27 cellular contexts compared by ENCODE assay signal in the genomic region with DNA sequence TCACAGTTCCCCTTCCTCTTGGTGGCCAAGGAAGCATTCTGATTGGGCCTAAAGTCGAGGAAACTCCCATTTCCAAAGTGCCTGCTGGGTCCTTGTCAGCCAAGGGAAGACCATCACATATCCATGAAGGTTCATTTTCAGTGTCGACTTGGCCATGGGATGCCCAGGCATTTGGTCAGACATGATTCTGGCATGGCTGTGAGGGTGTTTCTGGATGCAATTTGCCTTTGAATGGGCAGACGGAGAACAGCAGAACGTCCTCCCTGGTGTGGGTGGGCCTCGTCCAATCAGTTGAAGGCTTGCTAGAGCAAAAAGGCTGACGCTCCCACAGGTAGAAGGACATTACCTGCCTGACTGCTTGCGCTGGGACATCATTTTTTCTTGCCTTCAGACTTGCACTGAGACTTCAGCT. TPM values are rescaled to one million over a fixed set of nuclear protein-coding genes. Genes with fewer than 3 reads are reported as not detected.
A peak's percentile ranks its signal among the peaks of the same experiment; 100 is the strongest.
DNase-seq lines count a peak whose midpoint lies in the region; ATAC-seq, FAIRE-seq and TF ChIP-seq lines count a peak whose summit lies in the region.
"Had no signal": no experiment of that assay in that cellular context is flagged by ENCODE, and none has a peak within 500 bp of the region (broad histone marks: within the 10 kb centered on the region; RNA-seq: fewer than 3 reads in every experiment).

No MANE protein-coding gene starts in this region.

- H2BK20ac ChIP-seq in H9 (ENCODE audit: low read depth, low read length, poor library complexity, severe bottlenecking): no peak overlapping the region

- no peaks in the 10 kb centered on the region for H3K27me3 Mint-ChIP-seq in CD4-positive, alpha-beta T cell
- peaks cover 22% of the 10 kb centered on the region for H3K27me3 Mint-ChIP-seq in H9 (ENCODE audit: low read depth)
- H3K27me3 Mint-ChIP-seq in astrocyte (ENCODE audit: low read depth, unreplicated experiment): no peaks in the 10 kb centered on the region

- H2AK5ac ChIP-seq in H9 (ENCODE audit: insufficient read length, low read length): no peak overlapping the region

- H2AFZ ChIP-seq in H9 (ENCODE audit: low read length) (no peak overlapping the region), astrocyte (ENCODE audit: low read depth, low read length) (no peak overlapping the region)
- H2AFZ ChIP-seq: PC-9 had no signal

- H2BK15ac ChIP-seq in H9 (ENCODE audit: low read depth, low read length): no peak overlapping the region

- WGBS in H9 (ENCODE audit: extremely low coverage, insufficient read length, low lambda C conversion rate): no CpG with 5 or more reads among the region's 7 CpGs

- H3K79me2 ChIP-seq in H9 (ENCODE audit: insufficient read depth, low read length) (no peaks in the 10 kb centered on the region), astrocyte (ENCODE audit: insufficient read depth, low read length) (no peaks in the 10 kb centered on the region)

- H3K4me3 ChIP-seq in astrocyte (ENCODE audit: insufficient read depth, low read depth, low read length): no peak overlapping the region
- H3K4me3 ChIP-seq: breast epithelium, PC-9, right lobe of liver had no signal

- no peak overlapping the region for H3K56ac ChIP-seq in H9 (ENCODE audit: insufficient read length, low read depth, low read length)

- no peak overlapping the region for H2BK5ac ChIP-seq in H9 (ENCODE audit: insufficient read length, low read length)

- CTCF ChIA-PET in CD4-positive, alpha-beta T cell (lab: Charles Lee): interaction anchor here (1.1 to 2.0 kb wide), 3 partner anchors 32 to 512 kb away, joined by 3 to 10 read pairs (median 4); no protein-coding TSS in a partner anchor

- H3K9ac ChIP-seq in H9 (ENCODE audit: extremely low read depth, insufficient read length, low read length) (no peak overlapping the region), astrocyte (ENCODE audit: low read length) (no peak overlapping the region)

- no peak overlapping the region for H3K4me2 ChIP-seq in H9 (ENCODE audit: insufficient read depth, insufficient read length, low read length)
- H3K4me2 ChIP-seq in astrocyte (ENCODE audit: low read length): no peak overlapping the region

- H4K20me1 ChIP-seq in H9 (ENCODE audit: control insufficient read depth, insufficient read depth, insufficient read length) (no peaks in the 10 kb centered on the region), astrocyte (ENCODE audit: insufficient read depth, low read length) (no peaks in the 10 kb centered on the region)

- DNase-seq in CD4-positive, alpha-beta T cell: no peak
- DNase-seq in H9: peak; percentile 18
- DNase-seq in astrocyte (ENCODE audit: low read depth): no peak
- peak; percentile 45 for DNase-seq in mesenteric fat pad (ENCODE audit: low spot score)
- DNase-seq in DMS53 treated with DMSO at 0.1 percent for 48 hours (lab: John Stamatoyannopoulos, UW; ENCODE audit: unreplicated experiment): no peak
- DNase-seq: activated CD4-positive, alpha-beta memory T cell treated with anti-CD3 and anti-CD28 coated beads, Interleukin-2, amount 10 ng/mL, durations not matched to agents 7 days and 5 days; activated gamma-delta T cell treated with Interleukin-2 at 50 U/mL for 16 hours; amniotic stem cell; Calu3; effector CD8-positive, alpha-beta T cell; HFFc6; NCI-H1048; NCI-H1694 treated with DMSO at 0.1 percent for 48 hours; NCI-H526; NK-92 treated with Interleukin-12 subunit alpha and Interleukin-12 subunit beta, amount 100 ng/mL, for 24 hours; PC-9; Right ventricle myocardium superior; stimulated activated CD4-positive, alpha-beta T cell treated with anti-CD3 and anti-CD28 coated beads, Interleukin-12 subunit alpha, Interleukin-12 subunit beta, amount 100 ng/mL, for 4 hours; stimulated activated CD4-positive, alpha-beta T cell treated with anti-CD3 and anti-CD28 coated beads, Interleukin-4, amount 100 ng/mL, for 24 hours had no signal

- no peaks in the 10 kb centered on the region for H3K79me1 ChIP-seq in H9 (ENCODE audit: insufficient read depth, low read depth, low read length, poor library complexity, severe bottlenecking)

- ATAC-seq in CD4-positive, alpha-beta T cell (ENCODE audit: poor library complexity): no peak
- ATAC-seq in SK-N-SH treated with all-trans-retinoic acid at 6 μM for 48 hours (no peak), HG03457 (IDR thresholded peaks at IDR 0.05; ENCODE audit: unreplicated experiment) (no peak)

- no peaks in the 10 kb centered on the region for H3K27me3 ChIP-seq in CD4-positive, alpha-beta T cell (ENCODE audit: control insufficient read depth, insufficient read depth, low read length)
- H3K27me3 ChIP-seq in H9 (ENCODE audit: insufficient read depth, low read length): no peaks in the 10 kb centered on the region
- H3K27me3 ChIP-seq in astrocyte (ENCODE audit: insufficient read depth, low read length): no peaks in the 10 kb centered on the region
- H3K27me3 ChIP-seq: breast epithelium, right lobe of liver had no signal

- no peak overlapping the region for H3T11ph ChIP-seq in H9 (ENCODE audit: low read length)

- no peak for TF ChIP-seq CTCF in CD4-positive, alpha-beta T cell (IDR thresholded peaks at IDR 0.05)
- TF ChIP-seq CTCF in H9 (conservative IDR thresholded peaks at IDR 0.05) (no peak), astrocyte (IDR thresholded peaks at IDR 0.05; ENCODE audit: insufficient read depth, low read depth, low read length) (no peak)

- no peak overlapping the region for H3K27ac ChIP-seq in CD4-positive, alpha-beta T cell (ENCODE audit: low read depth, low read length)
- H3K27ac ChIP-seq in H9 (ENCODE audit: insufficient read length, low read depth, low read length) (no peak overlapping the region), astrocyte (ENCODE audit: low read depth, low read length) (no peak overlapping the region)
- H3K27ac ChIP-seq: breast epithelium, PC-9, right lobe of liver had no signal

- H3K14ac ChIP-seq in H9 (ENCODE audit: insufficient read depth, low read length): no peak overlapping the region

- no peak overlapping the region for H4K5ac ChIP-seq in H9 (ENCODE audit: insufficient read length, low read depth, low read length)

- no peak overlapping the region for H4K8ac ChIP-seq in H9 (replicated peaks; ENCODE audit: insufficient read length, low read depth, low read length)

- H3K4me1 ChIP-seq in H9 (ENCODE audit: insufficient read depth, low read length): no peaks in the 10 kb centered on the region
- peaks cover 2% of the 10 kb centered on the region for H3K4me1 ChIP-seq in astrocyte (ENCODE audit: insufficient read depth, low read length)
- H3K4me1 ChIP-seq: breast epithelium had no signal

- H3K4me3 Mint-ChIP-seq in CD4-positive, alpha-beta T cell: peak overlapping the region; percentile 49
- no peak overlapping the region for H3K4me3 Mint-ChIP-seq in H9
- no peak overlapping the region for H3K4me3 Mint-ChIP-seq in astrocyte (ENCODE audit: unreplicated experiment)
- H3K4me3 Mint-ChIP-seq: activated CD4-positive, alpha-beta memory T cell treated with anti-CD3 and anti-CD28 coated beads, Interleukin-2, amount 10 ng/mL, durations not matched to agents 7 days and 5 days; CD14-positive monocyte; HFFc6; stimulated activated effector memory CD8-positive, alpha-beta T cell treated with anti-CD3 and anti-CD28 coated beads, Interleukin-12 subunit alpha, Interleukin-12 subunit beta, amount 100 ng/mL, for 72 hours; WTC11 had no signal

- H3K27ac Mint-ChIP-seq in CD4-positive, alpha-beta T cell: no peak overlapping the region
- H3K27ac Mint-ChIP-seq in H9 (no peak overlapping the region), astrocyte (ENCODE audit: unreplicated experiment) (peak overlapping the region; percentile 42)
- H3K27ac Mint-ChIP-seq: activated CD4-positive, alpha-beta memory T cell treated with anti-CD3 and anti-CD28 coated beads, Interleukin-2, amount 10 ng/mL, durations not matched to agents 7 days and 5 days; CD14-positive monocyte; HFFc6; stimulated activated effector memory CD8-positive, alpha-beta T cell treated with anti-CD3 and anti-CD28 coated beads, Interleukin-12 subunit alpha, Interleukin-12 subunit beta, amount 100 ng/mL, for 72 hours; WTC11 had no signal

- H3K36me3 Mint-ChIP-seq in CD4-positive, alpha-beta T cell (ENCODE audit: low read depth): no peaks in the 10 kb centered on the region
- H3K36me3 Mint-ChIP-seq in H9 (ENCODE audit: insufficient read depth in 1 of 3, low read depth in 3 of 3) (no peaks in the 10 kb centered on the region), astrocyte (ENCODE audit: low read depth, unreplicated experiment) (peaks cover 3% of the 10 kb centered on the region)
- H3K36me3 Mint-ChIP-seq: CD14-positive monocyte; stimulated activated effector memory CD8-positive, alpha-beta T cell treated with anti-CD3 and anti-CD28 coated beads, Interleukin-12 subunit alpha, Interleukin-12 subunit beta, amount 100 ng/mL, for 72 hours; WTC11 had no signal

- H2BK12ac ChIP-seq in H9 (ENCODE audit: insufficient read length, low read depth, low read length): no peak overlapping the region

- H3K23ac ChIP-seq in H9 (ENCODE audit: insufficient read length, low read depth, low read length): no peak overlapping the region

- no peak overlapping the region for H2BK120ac ChIP-seq in H9 (ENCODE audit: low read depth, low read length, poor library complexity, severe bottlenecking)

- POLR2A ChIA-PET in CD4-positive, alpha-beta T cell (lab: Charles Lee): interaction anchor here (0.8 to 1.7 kb wide), 3 partner anchors 31 to 421 kb away, joined by 3 to 5 read pairs (median 3); no protein-coding TSS in a partner anchor

- no peaks in the 10 kb centered on the region for H3K23me2 ChIP-seq in H9 (ENCODE audit: insufficient read length, low read depth, low read length, poor library complexity, severe bottlenecking)

- no peak overlapping the region for H4K91ac ChIP-seq in H9 (ENCODE audit: insufficient read length, low read depth, low read length)

- no peak overlapping the region for H3K18ac ChIP-seq in H9 (ENCODE audit: insufficient read length, low read depth, low read length)

- no peaks in the 10 kb centered on the region for H3K9me3 Mint-ChIP-seq in CD4-positive, alpha-beta T cell
- no peaks in the 10 kb centered on the region; a peak in 1 of 5 replicates for H3K9me3 Mint-ChIP-seq in H9
- no peaks in the 10 kb centered on the region for H3K9me3 Mint-ChIP-seq in astrocyte (ENCODE audit: unreplicated experiment)
- H3K9me3 Mint-ChIP-seq: HFFc6; stimulated activated effector memory CD8-positive, alpha-beta T cell treated with anti-CD3 and anti-CD28 coated beads, Interleukin-12 subunit alpha, Interleukin-12 subunit beta, amount 100 ng/mL, for 72 hours; WTC11 had no signal

- H3K36me3 ChIP-seq in astrocyte (ENCODE audit: insufficient read depth, low read length): no peaks in the 10 kb centered on the region
- H3K36me3 ChIP-seq: breast epithelium, right lobe of liver had no signal

- FAIRE-seq in astrocyte (lab: Jason Lieb, UNC): no peak
- FAIRE-seq: keratinocyte had no signal

- no peak overlapping the region for H3K4ac ChIP-seq in H9 (ENCODE audit: low read depth, low read length)

- H3K4me1 Mint-ChIP-seq in CD4-positive, alpha-beta T cell (ENCODE audit: low read depth): peaks cover 42% of the 10 kb centered on the region
- H3K4me1 Mint-ChIP-seq in H9 (peaks cover 12 to 16% of the 10 kb centered on the region in 2 experiments), astrocyte (ENCODE audit: low read depth, unreplicated experiment) (peaks cover 16% of the 10 kb centered on the region)

- no peaks in the 10 kb centered on the region for H3K9me3 ChIP-seq in CD4-positive, alpha-beta T cell (ENCODE audit: control insufficient read depth, low read length)
- H3K9me3 ChIP-seq in H9 (ENCODE audit: control insufficient read depth, low read depth, low read length) (no peaks in the 10 kb centered on the region), astrocyte (ENCODE audit: insufficient read depth, low read depth, low read length) (no peaks in the 10 kb centered on the region)
- H3K9me3 ChIP-seq: breast epithelium, right lobe of liver had no signal

- intact Hi-C loops in CD4-positive, alpha-beta T cell (cut with DNase I, micrococcal nuclease): loop anchor here in 1 of 2 experiments (5.0 kb wide), 3 partner anchors 301 to 646 kb away; a partner anchor contains a TSS

RNA-seq across cellular contexts. Expression of a gene that starts 48.3 kb away (rescaled TPM):
- total RNA-seq in CD4-positive, alpha-beta T cell: 100 to 1,000 TPM; 118 to 129 TPM
- 60.9 and 61.9 TPM in 2 replicates for total RNA-seq in H9 (2021)
- 35.0 and 42.6 TPM in 2 replicates for total RNA-seq in astrocyte
- 55.3 TPM for total RNA-seq in mesenteric fat pad

Comparison
In these comparisons a context has a peak if more than half of its experiments do, and no peak if none do; other contexts are left out.
1. DNase-seq: peak in H9 (single experiment) and mesenteric fat pad (single experiment); none in CD4-positive, alpha-beta T cell (0 of 10), astrocyte (single experiment) and DMS53 treated with DMSO at 0.1 percent for 48 hours (single experiment).